ENCODE assay signal across 19 cellular contexts in the genomic region with DNA sequence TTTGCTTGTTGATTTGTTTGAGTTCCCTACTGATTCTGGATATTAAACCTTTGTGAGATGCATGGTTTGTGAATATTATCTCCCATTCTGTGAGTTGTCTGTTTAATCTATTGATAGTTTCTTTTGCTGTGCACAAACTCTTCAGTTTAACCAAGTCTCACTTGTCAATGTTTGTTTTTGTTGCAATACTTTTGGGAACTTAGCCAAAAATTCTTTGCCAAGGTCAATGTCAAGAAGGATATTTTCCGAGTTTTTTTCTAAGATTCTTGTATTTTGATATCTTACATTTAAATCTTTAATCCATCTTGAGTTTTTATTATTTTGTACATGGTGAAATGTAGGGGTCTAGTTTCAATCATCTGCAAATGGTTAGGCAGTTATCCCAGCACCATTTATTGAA.
"Had no signal": no experiment of that assay in that cellular context is flagged by ENCODE, and none has a peak within 500 bp of the region (broad histone marks: within the 10 kb centered on the region; RNA-seq: fewer than 3 reads in every experiment).

No MANE protein-coding gene starts in this region.

- H3K4me3 ChIP-seq: MG63 had no signal

- H3K36me3 ChIP-seq: MG63 had no signal

- DNase-seq: KBM-7, MG63, NCI-H1092, NCI-H1105 treated with DMSO at 0.1 percent for 48 hours, NCI-H1417 treated with DMSO at 0.1 percent for 48 hours, NCI-H146, NCI-H187, NCI-H2029, NCI-H2081 treated with DMSO at 0.1 percent for 48 hours, NCI-H2171, NCI-H345, NCI-H510A, NCI-H524 treated with DMSO at 0.1 percent for 48 hours, NCI-H69, NCI-H774, SHP77, SK-N-SH, SW 1271 had no signal

- H3K27ac ChIP-seq: RWPE1 had no signal

- H3K4me2 ChIP-seq: SK-N-SH had no signal

- H3K27me3 ChIP-seq: MG63 had no signal

- H3K9ac ChIP-seq: SK-N-SH had no signal

- H3K9me3 ChIP-seq: MG63 had no signal
